16 cellular contexts compared by ENCODE assay signal in genomic region chr9:14560194-14560593, GRCh38.
DNase-seq lines count a peak whose midpoint lies in the region; ATAC-seq, FAIRE-seq and TF ChIP-seq lines count a peak whose summit lies in the region.
"Had no signal": no experiment of that assay in that cellular context is flagged by ENCODE, and none has a peak within 500 bp of the region (broad histone marks: within the 10 kb centered on the region; RNA-seq: fewer than 3 reads in every experiment).

No MANE protein-coding gene starts in this region.

- H3K27ac Mint-ChIP-seq in activated T-cell treated with anti-CD3 and anti-CD28 coated beads, Interleukin-2, amount 50 U/mL, for 24 hours: no peak overlapping the region
- H3K27ac Mint-ChIP-seq in activated naive CD8-positive, alpha-beta T cell treated with anti-CD3 and anti-CD28 coated beads, Interleukin-2, amount 50 U/mL, for 24 hours: no peak overlapping the region
- H3K27ac Mint-ChIP-seq: stimulated activated naive B cell treated with anti-CD40 and anti-IgM and Interleukin-4, amounts not matched to agents 10 μg/mL and 1 μg/mL and 100 μg/mL, for 72 hours had no signal

- no peak for DNase-seq in activated T-cell treated with anti-CD3 and anti-CD28 coated beads, Interleukin-2, amount 50 U/mL, for 4 hours
- DNase-seq in activated T-cell treated with anti-CD3 and anti-CD28 coated beads, Interleukin-2, amount 50 U/mL, for 24 hours: no peak
- no peak for DNase-seq in activated naive CD8-positive, alpha-beta T cell treated with anti-CD3 and anti-CD28 coated beads, Interleukin-2, amount 50 U/mL, for 24 hours
- DNase-seq in H54 (ENCODE audit: insufficient read length, low spot score) (no peak), NCI-H1436 (lab: John Stamatoyannopoulos, UW) (no peak)
- DNase-seq: activated CD4-positive, alpha-beta T cell treated with anti-CD3 and anti-CD28 coated beads, Interleukin-2, amount 50 U/mL, for 4 hours; activated naive CD4-positive, alpha-beta T cell; left cardiac atrium; NCI-H1105 treated with DMSO at 0.1 percent for 48 hours; SHP77; stimulated activated naive B cell treated with anti-CD40 and anti-IgM and Interleukin-4, amounts not matched to agents 10 μg/mL and 1 μg/mL and 100 μg/mL, for 72 hours; upper lobe of right lung had no signal

- ATAC-seq in activated T-cell treated with anti-CD3 and anti-CD28 coated beads, Interleukin-2, amount 50 U/mL, for 4 hours: peak; percentile 78 to 81
- ATAC-seq in GM21360 (IDR thresholded peaks at IDR 0.05; ENCODE audit: unreplicated experiment) (peak; percentile 69), HG03175 (IDR thresholded peaks at IDR 0.05; ENCODE audit: unreplicated experiment) (peak; percentile 66), HG02763 (IDR thresholded peaks at IDR 0.05; ENCODE audit: unreplicated experiment) (no peak)
- peak; percentile 73 for ATAC-seq in activated naive CD8-positive, alpha-beta T cell treated with anti-CD3 and anti-CD28 coated beads, Interleukin-2, amount 50 U/mL, for 24 hours
- ATAC-seq: left cardiac atrium; sciatic nerve; stimulated activated naive B cell treated with anti-CD40 and anti-IgM and Interleukin-4, amounts not matched to agents 10 μg/mL and 1 μg/mL and 100 μg/mL, for 72 hours; upper lobe of right lung had no signal

- peaks cover 2% of the 10 kb centered on the region for H3K4me1 Mint-ChIP-seq in activated T-cell treated with anti-CD3 and anti-CD28 coated beads, Interleukin-2, amount 50 U/mL, for 4 hours (ENCODE audit: low read depth)
- H3K4me1 Mint-ChIP-seq in activated T-cell treated with anti-CD3 and anti-CD28 coated beads, Interleukin-2, amount 50 U/mL, for 24 hours (ENCODE audit: low read depth): peaks cover 9% of the 10 kb centered on the region
- H3K4me1 Mint-ChIP-seq in activated naive CD8-positive, alpha-beta T cell treated with anti-CD3 and anti-CD28 coated beads, Interleukin-2, amount 50 U/mL, for 24 hours: peaks cover 7% of the 10 kb centered on the region
- H3K4me1 Mint-ChIP-seq: stimulated activated naive B cell treated with anti-CD40 and anti-IgM and Interleukin-4, amounts not matched to agents 10 μg/mL and 1 μg/mL and 100 μg/mL, for 72 hours had no signal

- H3K9me3 Mint-ChIP-seq in activated T-cell treated with anti-CD3 and anti-CD28 coated beads, Interleukin-2, amount 50 U/mL, for 4 hours: peaks cover 4% of the 10 kb centered on the region
- H3K9me3 Mint-ChIP-seq in activated T-cell treated with anti-CD3 and anti-CD28 coated beads, Interleukin-2, amount 50 U/mL, for 24 hours: no peaks in the 10 kb centered on the region
- H3K9me3 Mint-ChIP-seq in activated naive CD8-positive, alpha-beta T cell treated with anti-CD3 and anti-CD28 coated beads, Interleukin-2, amount 50 U/mL, for 24 hours: no peaks in the 10 kb centered on the region

- no peaks in the 10 kb centered on the region for H3K36me3 Mint-ChIP-seq in activated T-cell treated with anti-CD3 and anti-CD28 coated beads, Interleukin-2, amount 50 U/mL, for 4 hours (ENCODE audit: insufficient read depth)
- H3K36me3 Mint-ChIP-seq in activated T-cell treated with anti-CD3 and anti-CD28 coated beads, Interleukin-2, amount 50 U/mL, for 24 hours (ENCODE audit: low read depth): no peaks in the 10 kb centered on the region
- no peaks in the 10 kb centered on the region for H3K36me3 Mint-ChIP-seq in activated naive CD8-positive, alpha-beta T cell treated with anti-CD3 and anti-CD28 coated beads, Interleukin-2, amount 50 U/mL, for 24 hours (ENCODE audit: low read depth)

- no peak for FAIRE-seq in H54 (lab: Jason Lieb, UNC)

- no peak overlapping the region for H3K4me3 Mint-ChIP-seq in activated T-cell treated with anti-CD3 and anti-CD28 coated beads, Interleukin-2, amount 50 U/mL, for 4 hours
- no peak overlapping the region for H3K4me3 Mint-ChIP-seq in activated T-cell treated with anti-CD3 and anti-CD28 coated beads, Interleukin-2, amount 50 U/mL, for 24 hours
- H3K4me3 Mint-ChIP-seq in activated naive CD8-positive, alpha-beta T cell treated with anti-CD3 and anti-CD28 coated beads, Interleukin-2, amount 50 U/mL, for 24 hours: no peak overlapping the region
- H3K4me3 Mint-ChIP-seq: stimulated activated naive B cell treated with anti-CD40 and anti-IgM and Interleukin-4, amounts not matched to agents 10 μg/mL and 1 μg/mL and 100 μg/mL, for 72 hours had no signal

- H3K27me3 Mint-ChIP-seq in activated T-cell treated with anti-CD3 and anti-CD28 coated beads, Interleukin-2, amount 50 U/mL, for 4 hours (ENCODE audit: low read depth): no peaks in the 10 kb centered on the region
- H3K27me3 Mint-ChIP-seq in activated T-cell treated with anti-CD3 and anti-CD28 coated beads, Interleukin-2, amount 50 U/mL, for 24 hours: peaks cover 9% of the 10 kb centered on the region
- H3K27me3 Mint-ChIP-seq in activated naive CD8-positive, alpha-beta T cell treated with anti-CD3 and anti-CD28 coated beads, Interleukin-2, amount 50 U/mL, for 24 hours: peaks cover 2% of the 10 kb centered on the region
- H3K27me3 Mint-ChIP-seq: stimulated activated naive B cell treated with anti-CD40 and anti-IgM and Interleukin-4, amounts not matched to agents 10 μg/mL and 1 μg/mL and 100 μg/mL, for 72 hours had no signal

- TF ChIP-seq POLR2A in H54 (IDR thresholded peaks at IDR 0.05; ENCODE audit: low read depth, low read length): no peak
